ENCODE assay signal across 8 cellular contexts in the genomic region with DNA sequence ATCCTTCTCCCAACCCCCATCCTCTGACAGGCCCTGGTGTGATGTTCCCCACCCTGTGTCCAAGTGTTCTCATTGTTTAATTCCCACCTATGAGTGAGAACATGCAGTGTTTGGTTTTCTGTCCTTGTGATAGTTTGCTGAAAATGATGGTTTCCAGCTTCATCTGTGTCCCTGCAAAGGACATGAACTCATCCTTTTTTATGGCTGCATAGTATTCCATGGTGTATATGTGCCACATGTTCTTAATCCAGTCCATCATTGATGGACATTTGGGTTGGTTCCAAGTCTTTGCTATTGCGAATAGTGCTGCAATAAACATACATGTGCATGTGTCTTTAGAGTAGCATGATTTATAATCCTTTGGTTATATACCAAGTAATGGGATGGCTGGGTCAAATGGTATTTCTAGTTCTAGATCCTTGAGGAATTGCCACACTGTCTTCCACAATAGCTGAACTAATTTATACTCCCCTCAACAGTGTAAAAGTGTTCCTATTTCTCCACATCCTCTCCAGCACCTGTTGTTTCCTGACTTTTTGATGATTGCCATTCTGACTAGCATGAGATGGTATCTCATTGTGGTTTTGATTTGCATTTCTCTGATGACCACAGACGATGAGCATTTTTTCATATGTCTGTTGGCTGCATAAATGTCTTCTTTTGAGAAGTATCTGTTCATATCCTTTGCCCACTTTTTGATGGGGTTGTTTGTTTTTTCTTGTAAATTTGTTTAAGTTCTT.
A peak's percentile ranks its signal among the peaks of the same experiment; 100 is the strongest.
DNase-seq lines count a peak whose midpoint lies in the region; FAIRE-seq and TF ChIP-seq lines count a peak whose summit lies in the region.
"Not testable (repeated sequence)": the region's sequence is repeated elsewhere in the genome, so short reads cannot be mapped to it uniquely, and the experiment has no call there.

No MANE protein-coding gene starts in this region.

- H3K27ac ChIP-seq in HEK293 (ENCODE audit: extremely low read depth, low read depth, low read length); keratinocyte (ENCODE audit: control insufficient read depth, insufficient read depth, low read length): not testable (repeated sequence)

- H3K27me3 ChIP-seq in bronchial epithelial cell (ENCODE audit: control insufficient read depth, insufficient read depth, low read length); keratinocyte (ENCODE audit: control insufficient read depth, extremely low read depth, insufficient read depth, low read length): not testable (repeated sequence)

- not testable (repeated sequence) for H4K20me1 ChIP-seq in keratinocyte (ENCODE audit: control insufficient read depth, extremely low read depth, insufficient read depth, low read length)

- not testable (repeated sequence) for H3K4me3 ChIP-seq in AG10803 (ENCODE audit: low read length); HEK293 (ENCODE audit: low read depth, low read length); bronchial epithelial cell (ENCODE audit: low read depth, low read length); keratinocyte (ENCODE audit: control insufficient read depth in 2 of 3, extremely low read depth in 1 of 3, insufficient read depth in 2 of 3, low read depth in 1 of 3, low read length in 3 of 3)

- CTCF ChIA-PET in HEK293 (lab: Yijun Ruan, JAX) = not testable (repeated sequence)

- FAIRE-seq in bronchial epithelial cell (lab: Jason Lieb, UNC); keratinocyte (lab: Jason Lieb, UNC): not testable (repeated sequence)

- not testable (repeated sequence) for H3K9me1 ChIP-seq in keratinocyte (ENCODE audit: control insufficient read depth, extremely low read depth, insufficient read depth, low read length)

- H3K4me2 ChIP-seq in keratinocyte (ENCODE audit: control insufficient read depth, extremely low read depth, insufficient read depth, low read depth, low read length) = not testable (repeated sequence)

- not testable (repeated sequence) for H3K36me3 ChIP-seq in HEK293 (ENCODE audit: control insufficient read depth in 2 of 2, insufficient read depth in 1 of 2, low read length in 2 of 2); bronchial epithelial cell (ENCODE audit: control insufficient read depth, insufficient read depth, low read length); keratinocyte (ENCODE audit: control insufficient read depth in 2 of 2, extremely low read depth in 1 of 2, insufficient read depth in 2 of 2, low read length in 2 of 2)

- POLR2A ChIA-PET in HEK293 (lab: Yijun Ruan, JAX) = not testable (repeated sequence)

- H3K4me1 ChIP-seq in HEK293 (ENCODE audit: control insufficient read depth, insufficient read depth, low read length); keratinocyte (ENCODE audit: control insufficient read depth, extremely low read depth, insufficient read depth, low read length): not testable (repeated sequence)

- DNase-seq in AG10803 (ENCODE audit: low read depth) = peak; percentile 56
- DNase-seq in LHCN-M2 (ENCODE audit: low read depth) = peak; percentile 93
- peak; percentile 26 for DNase-seq in NCI-H526 treated with DMSO at 0.1 percent for 48 hours (lab: John Stamatoyannopoulos, UW)
- peak; percentile 66 for DNase-seq in amniotic epithelial cell (ENCODE audit: low read depth)
- DNase-seq in bronchial epithelial cell (ENCODE audit: low read depth) = peak; percentile 25
- peak; percentile 30 for DNase-seq in fibroblast of peridontal ligament (ENCODE audit: extremely low read depth)
- peak; percentile 21 for DNase-seq in keratinocyte (ENCODE audit: low read depth, low spot score)

- not testable (repeated sequence) for H3K9me3 ChIP-seq in HEK293 (ENCODE audit: control insufficient read depth, insufficient read depth, low read depth, low read length); keratinocyte (ENCODE audit: control insufficient read depth, low read depth, low read length)

- H3K79me2 ChIP-seq in keratinocyte (ENCODE audit: control insufficient read depth, insufficient read depth, low read length) = not testable (repeated sequence)

- dilution Hi-C loops in keratinocyte (cut with MboI; ENCODE audit: extremely low pct_ligation_motif_present, low sequenced_read_pairs) = not testable (repeated sequence)

- not testable (repeated sequence) for H3K9ac ChIP-seq in keratinocyte (ENCODE audit: control insufficient read depth, extremely low read depth, insufficient read depth, low read length)

- TF ChIP-seq CTCF in AG10803 (conservative IDR thresholded peaks at IDR 0.05; ENCODE audit: low read length); HEK293 (tag by site-specific recombination; IDR thresholded peaks at IDR 0.05); bronchial epithelial cell (IDR thresholded peaks at IDR 0.05; ENCODE audit: insufficient read depth, low read length, severe bottlenecking); keratinocyte (optimal IDR thresholded peaks at IDR 0.05 in 1 of 3, IDR thresholded peaks at IDR 0.05 in 1 of 3, conservative IDR thresholded peaks at IDR 0.05 in 1 of 3; ENCODE audit: extremely low read depth in 1 of 3, insufficient read depth in 2 of 3, low read length in 3 of 3): not testable (repeated sequence)

- not testable (repeated sequence) for H2AFZ ChIP-seq in keratinocyte (ENCODE audit: control insufficient read depth, low read length)

TF ChIP-seq in HEK293, 187 proteins besides CTCF, POLR2A, EP300 and RAD21:
- TF ChIP-seq ZNF146 (tag by site-specific recombination; IDR thresholded peaks at IDR 0.05) = peak; percentile 66

Comparison
In these comparisons a context has a peak if more than half of its experiments do, and no peak if none do; other contexts are left out.
1. DNase-seq: peak in every context shown above with its lines; median percentile 93 in LHCN-M2; 66 in amniotic epithelial cell; 56 in AG10803; 30 in fibroblast of peridontal ligament; 26 in NCI-H526 treated with DMSO at 0.1 percent for 48 hours; 25 in bronchial epithelial cell; 21 in keratinocyte.